In genomic region chr18:23703057-23703986, GRCh38 we compare ENCODE assay signal across 9 cellular contexts. TPM values are rescaled to one million over a fixed set of nuclear protein-coding genes. Genes with fewer than 3 reads are reported as not detected.
DNase-seq lines count a peak whose midpoint lies in the region; ATAC-seq and TF ChIP-seq lines count a peak whose summit lies in the region.
"Had no signal": no experiment of that assay in that cellular context is flagged by ENCODE, and none has a peak within 500 bp of the region (broad histone marks: within the 10 kb centered on the region; RNA-seq: fewer than 3 reads in every experiment).

No MANE protein-coding gene starts in this region.

- H3K27me3 Mint-ChIP-seq in CD14-positive monocyte (ENCODE audit: low read depth in 3 of 3): peaks cover 10 to 12% (median 10%) of the 10 kb centered on the region in 3 donors

- H3K4me3 ChIP-seq in fibroblast of villous mesenchyme (ENCODE audit: low read depth, low read length) (no peak overlapping the region), gastrocnemius medialis (no peak overlapping the region)

- ATAC-seq in gastrocnemius medialis: peak in 1 of 2 donors; percentile 50
- ATAC-seq in HG03280 (IDR thresholded peaks at IDR 0.05; ENCODE audit: unreplicated experiment): no peak

- in situ Hi-C loops in KBM-7 (cut with MboI; ENCODE audit: low pct_unique_long_range_greater_than_20kb, low sequenced_read_pairs): no loop called here
- in situ Hi-C loops in gastrocnemius medialis (cut with MboI; ENCODE audit: low sequenced_read_pairs in 4 of 4): loop anchor here in 1 of 4 donors (10.0 kb wide), 1 partner anchor 79 kb away; no protein-coding TSS in a partner anchor

- H3K9me3 ChIP-seq in gastrocnemius medialis: no peaks in the 10 kb centered on the region

- TF ChIP-seq POLR2A in gastrocnemius medialis (IDR thresholded peaks at IDR 0.05): no peak

- H3K27ac Mint-ChIP-seq in CD14-positive monocyte: no peak overlapping the region
- H3K27ac Mint-ChIP-seq: stimulated activated naive CD8-positive, alpha-beta T cell treated with anti-CD3 and anti-CD28 coated beads, Interleukin-15, Interleukin-2, amounts not matched to agents 100 ng/mL and 50 ng/mL, for 24 hours had no signal

- no peak overlapping the region for H3K27ac ChIP-seq in gastrocnemius medialis

- no peaks in the 10 kb centered on the region for H3K36me3 Mint-ChIP-seq in CD14-positive monocyte

- H3K4me3 Mint-ChIP-seq in CD14-positive monocyte: no peak overlapping the region
- H3K4me3 Mint-ChIP-seq: stimulated activated naive CD8-positive, alpha-beta T cell treated with anti-CD3 and anti-CD28 coated beads, Interleukin-15, Interleukin-2, amounts not matched to agents 100 ng/mL and 50 ng/mL, for 24 hours had no signal

- no peaks in the 10 kb centered on the region for H3K36me3 ChIP-seq in gastrocnemius medialis

- peaks cover 4% of the 10 kb centered on the region for H3K4me1 Mint-ChIP-seq in CD14-positive monocyte

- TF ChIP-seq CTCF in fibroblast of villous mesenchyme (IDR thresholded peaks at IDR 0.05; ENCODE audit: insufficient read depth, low read depth, low read length) (peak; percentile 66), gastrocnemius medialis (IDR thresholded peaks at IDR 0.05 in 4 of 5, conservative IDR thresholded peaks at IDR 0.05 in 1 of 5) (peak; percentile 18 to 60 (median 44)), CD14-positive monocyte (IDR thresholded peaks at IDR 0.05) (no peak)

- H3K27me3 ChIP-seq in gastrocnemius medialis: no peaks in the 10 kb centered on the region

- peaks cover 0 to 10% (median 6%) of the 10 kb centered on the region in 7 donors for H3K9me3 Mint-ChIP-seq in CD14-positive monocyte
- H3K9me3 Mint-ChIP-seq: stimulated activated naive CD8-positive, alpha-beta T cell treated with anti-CD3 and anti-CD28 coated beads, Interleukin-15, Interleukin-2, amounts not matched to agents 100 ng/mL and 50 ng/mL, for 24 hours had no signal

- peak; percentile 14 for DNase-seq in stimulated activated CD4-positive, alpha-beta T cell treated with anti-CD3 and anti-CD28 coated beads, Interleukin-1b, Interleukin-23, amount 100 ng/mL, for 48 hours
- no peak for DNase-seq in stimulated activated CD4-positive, alpha-beta T cell treated with anti-CD3 and anti-CD28 coated beads, Interleukin-4, amount 100 ng/mL, for 4 hours
- DNase-seq in KBM-7 (peak; percentile 72), SW480 (ENCODE audit: low spot score) (peak; percentile 81), fibroblast of villous mesenchyme (ENCODE audit: low read depth) (peak; percentile 78), gastrocnemius medialis (no peak), CD14-positive monocyte (ENCODE audit: low spot score) (no peak)

- intact Hi-C loops in gastrocnemius medialis (cut with DNase I; ENCODE audit: low total_unique reads): loop anchor here (1.0 kb wide), 1 partner anchor 81 kb away; no protein-coding TSS in a partner anchor
- intact Hi-C loops in CD14-positive monocyte (cut with micrococcal nuclease): no loop called here

- H3K4me1 ChIP-seq in gastrocnemius medialis: no peaks in the 10 kb centered on the region

RNA-seq across cellular contexts. Expression of gene LAMA3, which starts 14.1 kb away (rescaled TPM):
- total RNA-seq in fibroblast of villous mesenchyme (2.6 and 5.2 TPM in 2 replicates), gastrocnemius medialis (1 to 10 TPM; 1.1 to 5.3 (median 2.1) TPM)
- polyA plus RNA-seq in CD14-positive monocyte: not detected

RNA-seq across cellular contexts. Expression of gene ANKRD29, which starts 40.6 kb away (rescaled TPM):
- total RNA-seq in fibroblast of villous mesenchyme (0.43 and 0.97 TPM in 2 replicates), gastrocnemius medialis (1 to 10 TPM in 3 of 4 donors, under 1 TPM in 1; 0.93 to 2.8 (median 1.6) TPM)
- polyA plus RNA-seq in CD14-positive monocyte: under 1 TPM in 1 of 2 donors, not detected in 1; 0.11 TPM

Comparison
In these comparisons a context has a peak if more than half of its experiments do, and no peak if none do; other contexts are left out.
1. DNase-seq: peak in stimulated activated CD4-positive, alpha-beta T cell treated with anti-CD3 and anti-CD28 coated beads, Interleukin-1b, Interleukin-23, amount 100 ng/mL, for 48 hours (single experiment), KBM-7 (single experiment), SW480 (single experiment) and fibroblast of villous mesenchyme (single experiment); none in stimulated activated CD4-positive, alpha-beta T cell treated with anti-CD3 and anti-CD28 coated beads, Interleukin-4, amount 100 ng/mL, for 4 hours (0 of 2), gastrocnemius medialis (0 of 2) and CD14-positive monocyte (single experiment).